In the genomic region with DNA sequence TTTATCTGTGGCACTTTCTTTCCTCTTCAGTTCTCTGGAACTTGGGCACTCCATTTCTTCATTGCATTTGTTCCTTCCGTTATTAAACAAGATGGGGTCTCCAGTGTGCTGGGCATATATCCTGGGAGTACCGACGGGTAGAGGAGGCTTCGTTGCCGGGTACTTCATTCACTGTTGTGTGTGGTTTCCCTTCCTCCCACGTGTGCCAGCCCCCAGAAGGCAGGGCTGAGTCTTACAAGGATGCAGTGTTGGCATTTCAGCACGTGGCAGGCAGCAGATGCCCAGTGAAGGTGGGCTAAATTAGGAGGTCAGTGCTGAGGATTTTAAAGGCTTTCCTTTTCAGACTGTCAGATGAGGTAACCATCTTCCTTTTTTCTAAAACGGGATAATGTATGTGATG, we compare ENCODE assay signal across 21 cellular contexts. TPM values are rescaled to one million over a fixed set of nuclear protein-coding genes. Genes with fewer than 3 reads are reported as not detected.
DNase-seq lines count a peak whose midpoint lies in the region; ATAC-seq and TF ChIP-seq lines count a peak whose summit lies in the region.
"Had no signal": no experiment of that assay in that cellular context is flagged by ENCODE, and none has a peak within 500 bp of the region (broad histone marks: within the 10 kb centered on the region; RNA-seq: fewer than 3 reads in every experiment).

No MANE protein-coding gene starts in this region.

- H3K27me3 Mint-ChIP-seq in memory B cell = no peaks in the 10 kb centered on the region

- H2AFZ ChIP-seq in MM.1S (ENCODE audit: low read length) = no peak overlapping the region

- ATAC-seq in right cardiac atrium (no peak), memory B cell (ENCODE audit: low read depth) (no peak), HG02798 (IDR thresholded peaks at IDR 0.05; ENCODE audit: poor library complexity, unreplicated experiment) (no peak), body of pancreas (no peak)
- ATAC-seq: HepG2, pancreas had no signal

- intact Hi-C loops in right cardiac atrium (cut with DNase I) = no loop called here
- intact Hi-C loops in body of pancreas (cut with DNase I) = no loop called here

- H3K4me3 Mint-ChIP-seq in memory B cell = no peak overlapping the region

- DNase-seq in right cardiac atrium (no peak), right atrium auricular region (ENCODE audit: low spot score) (no peak), SK-MEL-5 (ENCODE audit: low read depth, low spot score) (peak; percentile 7), memory B cell (ENCODE audit: low spot score in 2 of 2) (no peak), body of pancreas (no peak), MM.1S (no peak)
- DNase-seq: DMS79, glutamatergic neuron, kidney glomerular epithelial cell, NCI-H2107, pancreas, Peyer's patch, right lobe of liver, WERI-Rb-1 had no signal

- H3K27me3 ChIP-seq in right cardiac atrium (ENCODE audit: control insufficient read depth, insufficient read depth) = no peaks in the 10 kb centered on the region
- H3K27me3 ChIP-seq in right atrium auricular region = no peaks in the 10 kb centered on the region
- no peaks in the 10 kb centered on the region for H3K27me3 ChIP-seq in body of pancreas
- no peaks in the 10 kb centered on the region for H3K27me3 ChIP-seq in MM.1S (replicated peaks; ENCODE audit: insufficient read depth, low read length)
- H3K27me3 ChIP-seq: cardiac muscle cell, pancreas, Peyer's patch, right lobe of liver, SJSA1, suprapubic skin, vagina had no signal

- peaks cover 66% of the 10 kb centered on the region for H3K4me1 Mint-ChIP-seq in memory B cell

- peak overlapping the region; percentile 64 for H3K27ac Mint-ChIP-seq in memory B cell

- H3K36me3 Mint-ChIP-seq in memory B cell = peaks cover 38% of the 10 kb centered on the region

- no peaks in the 10 kb centered on the region for H4K20me1 ChIP-seq in MM.1S (ENCODE audit: insufficient read depth, low read length)

- in situ Hi-C loops in SK-MEL-5 (cut with HindIII; ENCODE audit: low pct_unique_long_range_greater_than_20kb, low sequenced_read_pairs) = no loop called here

- H3K4me1 ChIP-seq in right cardiac atrium (ENCODE audit: control insufficient read depth, insufficient read depth, low read length) (peaks cover 24% of the 10 kb centered on the region), right atrium auricular region (peaks cover 0 to 57% of the 10 kb centered on the region in 2 donors), body of pancreas (peaks cover 22% of the 10 kb centered on the region), MM.1S (ENCODE audit: low read length) (no peaks in the 10 kb centered on the region)
- H3K4me1 ChIP-seq: right lobe of liver, SJSA1 had no signal

- H3K79me2 ChIP-seq in MM.1S (ENCODE audit: low read length) = peaks cover 91% of the 10 kb centered on the region

- TF ChIP-seq CTCF in right atrium auricular region (IDR thresholded peaks at IDR 0.05) = no peak
- TF ChIP-seq CTCF in body of pancreas (IDR thresholded peaks at IDR 0.05) = no peak
- no peak for TF ChIP-seq CTCF in MM.1S (IDR thresholded peaks at IDR 0.05; ENCODE audit: low read length)

- peak overlapping the region; percentile 34 for H3K27ac ChIP-seq in right cardiac atrium (ENCODE audit: low read length)
- H3K27ac ChIP-seq in right atrium auricular region = no peak overlapping the region
- no peak overlapping the region for H3K27ac ChIP-seq in body of pancreas
- no peak overlapping the region for H3K27ac ChIP-seq in MM.1S (ENCODE audit: low read length)
- H3K27ac ChIP-seq: cardiac muscle cell, HL-60, pancreas, right lobe of liver, SJSA1, suprapubic skin, vagina, WERI-Rb-1 had no signal

- no peak overlapping the region for H3K4me2 ChIP-seq in MM.1S (ENCODE audit: low read depth, low read length)

- peaks cover 3% of the 10 kb centered on the region for H3K9me3 Mint-ChIP-seq in memory B cell

- H3K9me2 ChIP-seq in MM.1S (replicated peaks; ENCODE audit: insufficient read depth, low read length) = no peaks in the 10 kb centered on the region

- WGBS in right cardiac atrium = 45% methylated on average over 8 of the region's 8 CpGs
- WGBS in body of pancreas, 2 donors = 75 to 85% methylated on average over 8 of the region's 8 CpGs

- H3K4me3 ChIP-seq in right cardiac atrium (ENCODE audit: low read length) (no peak overlapping the region), right atrium auricular region (no peak overlapping the region), body of pancreas (no peak overlapping the region), MM.1S (ENCODE audit: low read length) (no peak overlapping the region)
- H3K4me3 ChIP-seq: cardiac muscle cell, pancreas, Peyer's patch, right lobe of liver, SJSA1, suprapubic skin, vagina had no signal

- no peaks in the 10 kb centered on the region for H3K9me3 ChIP-seq in right cardiac atrium (ENCODE audit: control insufficient read depth, low read length)
- H3K9me3 ChIP-seq in right atrium auricular region = no peaks in the 10 kb centered on the region
- H3K9me3 ChIP-seq in body of pancreas = no peaks in the 10 kb centered on the region
- no peaks in the 10 kb centered on the region for H3K9me3 ChIP-seq in MM.1S (replicated peaks; ENCODE audit: insufficient read depth, low read length)
- H3K9me3 ChIP-seq: pancreas, Peyer's patch, right lobe of liver, SJSA1, suprapubic skin, vagina had no signal

- H3K36me3 ChIP-seq in right atrium auricular region (peaks cover 1% of the 10 kb centered on the region), body of pancreas (replicated peaks in 1 of 2; ENCODE audit: insufficient read depth in 1 of 2, low read depth in 2 of 2) (no peaks in the 10 kb centered on the region), MM.1S (replicated peaks; ENCODE audit: insufficient read depth, low read length) (no peaks in the 10 kb centered on the region)
- H3K36me3 ChIP-seq: cardiac muscle cell, pancreas, Peyer's patch, right lobe of liver, SJSA1, vagina had no signal

- H3F3A ChIP-seq in MM.1S (ENCODE audit: insufficient read depth, low read length) = no peaks in the 10 kb centered on the region

- H3K9ac ChIP-seq in MM.1S (ENCODE audit: low read length) = no peak overlapping the region

- no peak for TF ChIP-seq POLR2A in body of pancreas (IDR thresholded peaks at IDR 0.05)

RNA-seq across cellular contexts. Expression of a gene that starts 58.6 kb away (rescaled TPM):
- total RNA-seq in right cardiac atrium (100 to 1,000 TPM; 112 to 156 (median 134) TPM), right atrium auricular region (10 to 100 TPM; 56.9 to 91.0 TPM), body of pancreas (10 to 100 TPM; 15.8 to 16.3 TPM)
- polyA plus RNA-seq in right cardiac atrium = 29.0 TPM
- total RNA-seq in SK-MEL-5 (2014; rRNA removed; shearing (Covaris generic)) = 23.4 and 24.7 TPM in 2 replicates
- polyA plus RNA-seq in SK-MEL-5 (2015; cell fraction: cytosol; rRNA removed) = 28.4 and 34.2 TPM in 2 replicates
- polyA plus RNA-seq in SK-MEL-5 (2015; cell fraction: nucleus; rRNA removed) = 12.3 and 14.8 TPM in 2 replicates
